ENCODE assay signal across 19 cellular contexts in the genomic region with DNA sequence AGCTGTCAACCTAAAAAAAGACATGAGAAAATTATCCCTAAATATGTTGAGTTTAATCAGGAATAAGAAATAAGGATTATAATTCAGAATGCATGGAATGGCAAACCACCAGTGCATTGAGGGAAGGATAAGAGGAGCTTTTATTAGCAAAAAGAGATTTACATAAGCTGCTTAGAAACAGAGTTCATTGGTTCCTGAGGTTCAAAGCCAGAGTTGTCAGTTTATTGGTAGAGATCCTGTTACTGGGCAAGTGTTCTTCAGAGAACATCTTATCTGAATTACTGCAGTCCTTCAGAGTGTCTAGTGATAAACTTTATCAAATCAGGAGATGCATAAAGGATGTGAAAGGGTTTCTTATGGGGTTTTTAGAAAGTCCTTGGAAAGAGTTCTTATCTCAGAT.
"Had no signal": no experiment of that assay in that cellular context is flagged by ENCODE, and none has a peak within 500 bp of the region (broad histone marks: within the 10 kb centered on the region; RNA-seq: fewer than 3 reads in every experiment).

No MANE protein-coding gene starts in this region.

- H3K4me1 ChIP-seq: right lobe of liver, stomach, vagina had no signal

- H3K27ac ChIP-seq: ovary, psoas muscle, right lobe of liver, stomach, vagina had no signal

- H3K9me3 ChIP-seq: ovary, psoas muscle, right lobe of liver, stomach, vagina had no signal

- H3K4me2 ChIP-seq: smooth muscle cell had no signal

- H3K4me3 ChIP-seq: ovary, psoas muscle, right lobe of liver, smooth muscle cell, stomach, vagina had no signal

- DNase-seq: activated CD4-positive, alpha-beta memory T cell treated with anti-CD3 and anti-CD28 coated beads, Interleukin-2, amount 10 ng/mL, durations not matched to agents 7 days and 5 days; activated CD4-positive, alpha-beta T cell treated with anti-CD3 and anti-CD28 coated beads for 48 hours; activated CD4-positive, CD25-positive, alpha-beta regulatory T cell; activated naive CD4-positive, alpha-beta T cell treated with Interleukin-2 at 50 U/mL for 16 hours; activated naive CD8-positive, alpha-beta T cell treated with anti-CD3 and anti-CD28 coated beads, Interleukin-2, amount 10 ng/mL, durations not matched to agents 7 days and 5 days; activated T-cell treated with anti-CD3 and anti-CD28 coated beads, Interleukin-2, amount 50 U/mL, for 1 hour; cerebellar nuclear complex; cortex of kidney; ovary; psoas muscle; right lobe of liver; stimulated activated CD4-positive, alpha-beta T cell treated with anti-CD3 and anti-CD28 coated beads, Interleukin-4, amount 100 ng/mL, for 1 hour; stomach; trophoblast cell had no signal

- ATAC-seq: activated T-helper 17 cell treated with anti-CD3 and anti-CD28 coated beads, Interleukin-2, amount 50 U/mL, for 72 hours; left lobe of liver; psoas muscle; right lobe of liver; stimulated activated effector memory CD8-positive, alpha-beta T cell treated with anti-CD3 and anti-CD28 coated beads, Interleukin-12 subunit alpha, Interleukin-12 subunit beta, amount 100 ng/mL, for 72 hours had no signal

- H3K36me3 ChIP-seq: ovary, right lobe of liver, stomach, vagina had no signal

- H3K27me3 ChIP-seq: ovary, right lobe of liver, stomach, vagina had no signal
